In genomic region chr4:65669008-65669971, GRCh38 we compare ENCODE assay signal across 10 cellular contexts. TPM values are rescaled to one million over a fixed set of nuclear protein-coding genes. Genes with fewer than 3 reads are reported as not detected.
A peak's percentile ranks its signal among the peaks of the same experiment; 100 is the strongest.
DNase-seq lines count a peak whose midpoint lies in the region; ATAC-seq and TF ChIP-seq lines count a peak whose summit lies in the region.
"Had no signal": no experiment of that assay in that cellular context is flagged by ENCODE, and none has a peak within 500 bp of the region (broad histone marks: within the 10 kb centered on the region; RNA-seq: fewer than 3 reads in every experiment).

No MANE protein-coding gene starts in this region.

- 1% methylated on average over 30 of the region's 59 CpGs for WGBS in suprapubic skin

- no peak for TF ChIP-seq EP300 in suprapubic skin (IDR thresholded peaks at IDR 0.05)

- BruUV-seq in MCF 10A (replicated peaks; lab: Mats Ljungman, UMichigan): no TSS peak

- H3K36me3 Mint-ChIP-seq in MCF 10A (ENCODE audit: insufficient read depth, unreplicated experiment): no peaks in the 10 kb centered on the region

- peaks cover 13% of the 10 kb centered on the region for H3K4me1 Mint-ChIP-seq in MCF 10A (ENCODE audit: insufficient read depth, unreplicated experiment)

- no peak for TF ChIP-seq POLR2A in suprapubic skin (IDR thresholded peaks at IDR 0.05)

- peak; percentile 33 for DNase-seq in DMS 273 (lab: John Stamatoyannopoulos, UW; ENCODE audit: unreplicated experiment)
- no peak for DNase-seq in DMS 273 treated with DMSO at 0.1 percent for 48 hours (lab: John Stamatoyannopoulos, UW)
- no peak for DNase-seq in MCF 10A (ENCODE audit: unreplicated experiment)
- DNase-seq in kidney epithelial cell (ENCODE audit: low read depth): no peak
- DNase-seq in suprapubic skin (ENCODE audit: low spot score in 2 of 2): peak in 1 of 2 donors; percentile 46
- DNase-seq in RPMI8226: no peak
- DNase-seq: 8988T had no signal

- H3K4me3 ChIP-seq in kidney epithelial cell (ENCODE audit: low read depth, low read length): peak overlapping the region; percentile 50
- peak overlapping the region; percentile 45 for H3K4me3 ChIP-seq in suprapubic skin

- no peaks in the 10 kb centered on the region for H3K27me3 Mint-ChIP-seq in MCF 10A (ENCODE audit: insufficient read depth, unreplicated experiment)

- no peak overlapping the region for H3K27ac Mint-ChIP-seq in MCF 10A (ENCODE audit: low read depth, unreplicated experiment)

- no peak overlapping the region for H3K27ac ChIP-seq in suprapubic skin

- no peak for TF ChIP-seq CTCF in MCF 10A (IDR thresholded peaks at IDR 0.05; ENCODE audit: unreplicated experiment)
- TF ChIP-seq CTCF in kidney epithelial cell (IDR thresholded peaks at IDR 0.05; ENCODE audit: insufficient read depth, low read length, poor library complexity, severe bottlenecking): no peak
- no peak for TF ChIP-seq CTCF in suprapubic skin (IDR thresholded peaks at IDR 0.05)

- no peaks in the 10 kb centered on the region for H3K36me3 ChIP-seq in kidney epithelial cell (ENCODE audit: control insufficient read depth, insufficient read depth, low read length)
- no peaks in the 10 kb centered on the region for H3K36me3 ChIP-seq in suprapubic skin

- ATAC-seq in HG03565 (IDR thresholded peaks at IDR 0.05; ENCODE audit: unreplicated experiment) (no peak), HG03095 (IDR thresholded peaks at IDR 0.05; ENCODE audit: unreplicated experiment) (no peak)

- peaks cover 34% of the 10 kb centered on the region for H3K4me1 ChIP-seq in suprapubic skin

- CTCF ChIA-PET in MCF 10A (lab: Yijun Ruan, JAX): interaction anchor here (0.7 to 1.1 kb wide), 3 partner anchors 35 to 661 kb away, joined by 3 to 6 read pairs (median 5); no protein-coding TSS in a partner anchor

- POLR2A ChIA-PET in MCF 10A (lab: Yijun Ruan, JAX): interaction anchor here (0.7 to 1.8 kb wide), 4 partner anchors 8 to 496 kb away, joined by 3 to 6 read pairs (median 4); no protein-coding TSS in a partner anchor

- H3K9me3 ChIP-seq in suprapubic skin: no peaks in the 10 kb centered on the region

- intact Hi-C loops in MCF 10A (cut with micrococcal nuclease): loop anchor here (2.0 kb wide), 1 partner anchor 156 kb away; no protein-coding TSS in a partner anchor

- H3K4me3 Mint-ChIP-seq in MCF 10A (ENCODE audit: unreplicated experiment): peak overlapping the region; percentile 75

- H3K27me3 ChIP-seq in kidney epithelial cell (ENCODE audit: control insufficient read depth, insufficient read depth, low read length) (peaks cover 21% of the 10 kb centered on the region), suprapubic skin (peaks cover 55% of the 10 kb centered on the region)

- H3K9me3 Mint-ChIP-seq in MCF 10A (ENCODE audit: unreplicated experiment): no peaks in the 10 kb centered on the region

RNA-seq across cellular contexts. Expression of gene EPHA5, which starts 1.0 kb away (rescaled TPM):
- 0.12 and 0.28 TPM in 2 replicates for total RNA-seq in MCF 10A (2022)
- total RNA-seq in kidney epithelial cell: 0.04 and 0.07 TPM in 2 replicates
- under 1 TPM; 0.15 to 0.55 (median 0.37) TPM for total RNA-seq in suprapubic skin
- total RNA-seq: mononuclear cell had no signal
